20 cellular contexts compared by ENCODE assay signal in genomic region chr7:23067271-23067670, GRCh38. TPM values are rescaled to one million over a fixed set of nuclear protein-coding genes. Genes with fewer than 3 reads are reported as not detected.
DNase-seq lines count a peak whose midpoint lies in the region; ATAC-seq and TF ChIP-seq lines count a peak whose summit lies in the region.
"Had no signal": no experiment of that assay in that cellular context is flagged by ENCODE, and none has a peak within 500 bp of the region (broad histone marks: within the 10 kb centered on the region; RNA-seq: fewer than 3 reads in every experiment).

No MANE protein-coding gene starts in this region.

- H2BK15ac ChIP-seq in mesenchymal stem cell (ENCODE audit: low read depth, poor library complexity, severe bottlenecking): no peak overlapping the region

- H3K27ac ChIP-seq in mesenchymal stem cell (ENCODE audit: low read length, poor library complexity, severe bottlenecking) (no peak overlapping the region), aorta (ENCODE audit: low read depth in 1 of 2, low read length in 2 of 2) (no peak overlapping the region)
- H3K27ac ChIP-seq: body of pancreas, foreskin keratinocyte, psoas muscle had no signal

- peaks cover 1% of the 10 kb centered on the region for H3K4me1 ChIP-seq in mesenchymal stem cell (ENCODE audit: control insufficient read depth, insufficient read depth, low read depth, low read length)
- H3K4me1 ChIP-seq in aorta (ENCODE audit: control insufficient read depth in 1 of 2, insufficient read depth in 2 of 2, low read length in 2 of 2): no peaks in the 10 kb centered on the region
- H3K4me1 ChIP-seq: body of pancreas, Caco-2, foreskin keratinocyte, psoas muscle had no signal

- H3K36me3 Mint-ChIP-seq in T-cell: no peaks in the 10 kb centered on the region
- H3K36me3 Mint-ChIP-seq: natural killer cell had no signal

- ATAC-seq in aorta (ENCODE audit: low FRiP score) (no peak), T-cell (replicated peaks in 1 of 4) (no peak)
- ATAC-seq: body of pancreas, foreskin keratinocyte, natural killer cell, psoas muscle had no signal

- H3K23ac ChIP-seq in mesenchymal stem cell (ENCODE audit: low read length in 2 of 2): no peak overlapping the region

- no peak overlapping the region for H2BK5ac ChIP-seq in mesenchymal stem cell (ENCODE audit: low read depth, low read length, poor library complexity, severe bottlenecking)

- no peak overlapping the region for H3K4ac ChIP-seq in mesenchymal stem cell (ENCODE audit: low read depth in 1 of 2, low read length in 2 of 2)

- TF ChIP-seq CTCF in AG09309 (IDR thresholded peaks at IDR 0.05; ENCODE audit: control insufficient read depth, insufficient read depth, low read depth, low read length, missing control alignments): no peak
- TF ChIP-seq CTCF in epithelial cell of esophagus (IDR thresholded peaks at IDR 0.05; ENCODE audit: insufficient read depth, low read depth, low read length, missing control alignments): no peak

- H3K4me2 ChIP-seq in mesenchymal stem cell (ENCODE audit: low read length, poor library complexity, severe bottlenecking): no peak overlapping the region

- H3K27me3 Mint-ChIP-seq in T-cell: peaks cover 7 to 9% of the 10 kb centered on the region in 2 donors

- no peaks in the 10 kb centered on the region for H3K4me1 Mint-ChIP-seq in T-cell
- H3K4me1 Mint-ChIP-seq: natural killer cell had no signal

- H3K36me3 ChIP-seq in mesenchymal stem cell (ENCODE audit: control insufficient read depth in 1 of 2, insufficient read depth in 2 of 2, low read depth in 1 of 2, low read length in 2 of 2) (no peaks in the 10 kb centered on the region), aorta (ENCODE audit: control insufficient read depth in 1 of 2, insufficient read depth in 2 of 2, low read length in 1 of 2) (no peaks in the 10 kb centered on the region)

- H2AFZ ChIP-seq in mesenchymal stem cell (ENCODE audit: low read depth, low read length): no peak overlapping the region

- no peak overlapping the region for H3K27ac Mint-ChIP-seq in T-cell
- H3K27ac Mint-ChIP-seq: natural killer cell had no signal

- POLR2A ChIA-PET in T-cell (lab: Charles Lee): no interaction called here

- H4K8ac ChIP-seq in mesenchymal stem cell (ENCODE audit: low read length): no peak overlapping the region

- H3K79me1 ChIP-seq in mesenchymal stem cell (replicated peaks; ENCODE audit: low read length, poor library complexity, severe bottlenecking): no peaks in the 10 kb centered on the region

- DNase-seq in AG09309 (ENCODE audit: low read depth) (peak; percentile 74), NCI-H69 (lab: John Stamatoyannopoulos, UW) (peak; percentile 46), epithelial cell of esophagus (ENCODE audit: low read depth) (peak; percentile 4), mesenchymal stem cell (no peak), aorta (no peak), T-cell (no peak), dedifferentiated amniotic fluid mesenchymal stem cell (ENCODE audit: extremely low spot score) (no peak), DMS79 (lab: John Stamatoyannopoulos, UW) (no peak)
- DNase-seq: activated CD4-positive, alpha-beta T cell treated with anti-CD3 and anti-CD28 coated beads for 1 hour; activated CD8-positive, alpha-beta memory T cell treated with anti-CD3 and anti-CD28 coated beads, Interleukin-2, amount 50 U/mL, for 48 hours; activated naive CD4-positive, alpha-beta T cell; body of pancreas; Caco-2; foreskin keratinocyte; GDM1; H7; natural killer cell; NCI-H146; psoas muscle; Right ventricle myocardium superior had no signal

- no peak overlapping the region for H2BK12ac ChIP-seq in mesenchymal stem cell (ENCODE audit: low read length in 2 of 2)

- no peaks in the 10 kb centered on the region for H3K9me3 Mint-ChIP-seq in T-cell
- H3K9me3 Mint-ChIP-seq: natural killer cell had no signal

- H3K4me3 Mint-ChIP-seq in T-cell: no peak overlapping the region
- H3K4me3 Mint-ChIP-seq: natural killer cell had no signal

- H3K9me3 ChIP-seq in mesenchymal stem cell (ENCODE audit: control insufficient read depth, low read length) (no peaks in the 10 kb centered on the region), aorta (ENCODE audit: control insufficient read depth, low read length) (no peaks in the 10 kb centered on the region)
- H3K9me3 ChIP-seq: body of pancreas, Caco-2, psoas muscle had no signal

- intact Hi-C loops in aorta (cut with DNase I): no loop called here

- H4K91ac ChIP-seq in mesenchymal stem cell (ENCODE audit: low read length): no peak overlapping the region

- no peaks in the 10 kb centered on the region for H3K27me3 ChIP-seq in mesenchymal stem cell (ENCODE audit: control insufficient read depth in 1 of 2, insufficient read depth in 1 of 2, low read length in 2 of 2)
- no peaks in the 10 kb centered on the region for H3K27me3 ChIP-seq in aorta (ENCODE audit: control insufficient read depth in 1 of 2, insufficient read depth in 2 of 2, low read length in 1 of 2)
- H3K27me3 ChIP-seq: body of pancreas, foreskin keratinocyte had no signal

- no peak overlapping the region for H3K18ac ChIP-seq in mesenchymal stem cell (ENCODE audit: low read depth in 1 of 2, low read length in 2 of 2)

- H3K14ac ChIP-seq in mesenchymal stem cell (ENCODE audit: low read length in 2 of 2): no peak overlapping the region

- H2AK5ac ChIP-seq in mesenchymal stem cell (ENCODE audit: low read length, severe bottlenecking): peak overlapping the region; percentile 96

- 80% methylated on average over 1 of the region's 1 CpG for WGBS in mesenchymal stem cell
- WGBS in aorta, 2 donors: 47 to 59% methylated on average over 1 of the region's 1 CpG

- no peak overlapping the region for H2BK120ac ChIP-seq in mesenchymal stem cell (ENCODE audit: low read depth, low read length)

- H3K4me3 ChIP-seq in AG09309 (ENCODE audit: control insufficient read depth, low read depth, low read length): no peak overlapping the region
- H3K4me3 ChIP-seq in epithelial cell of esophagus (ENCODE audit: low read length): no peak overlapping the region
- H3K4me3 ChIP-seq in mesenchymal stem cell (ENCODE audit: insufficient read depth in 1 of 2, low read depth in 1 of 2, low read length in 2 of 2): no peak overlapping the region
- no peak overlapping the region for H3K4me3 ChIP-seq in aorta (ENCODE audit: low read length in 2 of 2)
- H3K4me3 ChIP-seq: body of pancreas, psoas muscle had no signal

- peak overlapping the region; percentile 72 for H3K9ac ChIP-seq in mesenchymal stem cell (ENCODE audit: low read length)

- CTCF ChIA-PET in T-cell (lab: Charles Lee): no interaction called here

RNA-seq across cellular contexts. Expression of gene KLHL7, which starts 38.3 kb away (rescaled TPM):
- polyA plus RNA-seq in mesenchymal stem cell (2013, experiment 1 of 2): 26.5 TPM
- 27.6 TPM for polyA plus RNA-seq in mesenchymal stem cell (2013, experiment 2 of 2)
- total RNA-seq in aorta (10 to 100 TPM; 21.0 to 23.0 TPM), T-cell (10 to 100 TPM; 20.1 to 26.8 (median 22.4) TPM)
- 10 to 100 TPM; 10.5 to 18.7 TPM for polyA plus RNA-seq in aorta

RNA-seq across cellular contexts. Expression of gene HYCC1, which starts 53.3 kb away (rescaled TPM):
- polyA plus RNA-seq in mesenchymal stem cell (2013, experiment 1 of 2): 113 TPM
- 106 TPM for polyA plus RNA-seq in mesenchymal stem cell (2013, experiment 2 of 2)
- total RNA-seq in aorta: 10 to 100 TPM; 61.1 to 69.3 TPM
- 10 to 100 TPM; 21.0 to 23.8 TPM for polyA plus RNA-seq in aorta
- total RNA-seq in T-cell: 10 to 100 TPM; 16.0 to 25.7 (median 23.0) TPM

Comparison
In these comparisons a context has a peak if more than half of its experiments do, and no peak if none do; other contexts are left out.
1. DNase-seq: peak in AG09309 (single experiment), NCI-H69 (single experiment) and epithelial cell of esophagus (single experiment); none in mesenchymal stem cell (single experiment), aorta (0 of 2), T-cell (0 of 34), dedifferentiated amniotic fluid mesenchymal stem cell (single experiment) and DMS79 (single experiment).